In the genomic region with DNA sequence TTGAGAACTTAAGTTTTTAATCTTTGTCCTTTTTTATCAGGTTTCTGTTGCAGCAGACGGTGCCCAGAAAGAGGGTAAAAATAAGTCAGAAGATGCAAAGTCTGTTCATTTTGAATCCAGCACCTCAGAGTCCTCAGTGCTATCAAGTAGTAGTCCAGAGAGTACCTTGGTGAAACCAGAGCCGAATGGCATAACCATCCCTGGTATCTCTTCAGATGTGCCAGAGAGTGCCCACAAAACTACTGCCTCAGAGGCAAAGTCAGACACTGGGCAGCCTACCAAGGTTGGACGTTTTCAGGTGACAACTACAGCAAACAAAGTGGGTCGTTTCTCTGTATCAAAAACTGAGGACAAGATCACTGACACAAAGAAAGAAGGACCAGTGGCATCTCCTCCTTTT, we compare ENCODE assay signal across 1 cellular context.
TF ChIP-seq lines count a peak whose summit lies in the region.

No MANE protein-coding gene starts in this region.

TF ChIP-seq in SK-N-SH, 30 proteins besides CTCF, POLR2A, EP300 and RAD21:
- TF ChIP-seq, protein P1, sequence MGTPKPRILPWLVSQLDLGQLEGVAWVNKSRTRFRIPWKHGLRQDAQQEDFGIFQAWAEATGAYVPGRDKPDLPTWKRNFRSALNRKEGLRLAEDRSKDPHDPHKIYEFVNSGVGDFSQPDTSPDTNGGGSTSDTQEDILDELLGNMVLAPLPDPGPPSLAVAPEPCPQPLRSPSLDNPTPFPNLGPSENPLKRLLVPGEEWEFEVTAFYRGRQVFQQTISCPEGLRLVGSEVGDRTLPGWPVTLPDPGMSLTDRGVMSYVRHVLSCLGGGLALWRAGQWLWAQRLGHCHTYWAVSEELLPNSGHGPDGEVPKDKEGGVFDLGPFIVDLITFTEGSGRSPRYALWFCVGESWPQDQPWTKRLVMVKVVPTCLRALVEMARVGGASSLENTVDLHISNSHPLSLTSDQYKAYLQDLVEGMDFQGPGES (IDR thresholded peaks at IDR 0.05; ENCODE audit: low read depth, low read length), result no peak
- no peak for TF ChIP-seq FOSL2 (IDR thresholded peaks at IDR 0.05; ENCODE audit: borderline replicate concordance, low read depth)
- TF ChIP-seq ZBTB33 (IDR thresholded peaks at IDR 0.05; ENCODE audit: borderline replicate concordance, low read depth), result no peak
- no peak for TF ChIP-seq POLR2AphosphoS5 (IDR thresholded peaks at IDR 0.05; ENCODE audit: low read depth, low read length)
- no peak for TF ChIP-seq REST (IDR thresholded peaks at IDR 0.05; ENCODE audit: low read depth, low read length)
- TF ChIP-seq RFX5 (IDR thresholded peaks at IDR 0.05; ENCODE audit: low read length), result no peak
- no peak for TF ChIP-seq NFIC (IDR thresholded peaks at IDR 0.05; ENCODE audit: borderline replicate concordance)
- TF ChIP-seq SMC3 (IDR thresholded peaks at IDR 0.05; ENCODE audit: low read depth, low read length), result no peak
- no peak for TF ChIP-seq PBX3 (IDR thresholded peaks at IDR 0.05)
- TF ChIP-seq CHD2 (IDR thresholded peaks at IDR 0.05; ENCODE audit: low read length, partially characterized antibody), result no peak
- TF ChIP-seq JUND (IDR thresholded peaks at IDR 0.05), result no peak
- TF ChIP-seq GATA2 (CRISPR knock-in tag; IDR thresholded peaks at IDR 0.05), result no peak
- TF ChIP-seq GABPA (IDR thresholded peaks at IDR 0.05; ENCODE audit: low read depth), result no peak
- TF ChIP-seq MAX (IDR thresholded peaks at IDR 0.05; ENCODE audit: low read depth), result no peak
- TF ChIP-seq TCF12 (IDR thresholded peaks at IDR 0.05), result no peak
- TF ChIP-seq MEF2A (IDR thresholded peaks at IDR 0.05; ENCODE audit: borderline replicate concordance, low read depth), result no peak
- TF ChIP-seq FOXM1 (IDR thresholded peaks at IDR 0.05; ENCODE audit: low read depth), result no peak
